In the genomic region with DNA sequence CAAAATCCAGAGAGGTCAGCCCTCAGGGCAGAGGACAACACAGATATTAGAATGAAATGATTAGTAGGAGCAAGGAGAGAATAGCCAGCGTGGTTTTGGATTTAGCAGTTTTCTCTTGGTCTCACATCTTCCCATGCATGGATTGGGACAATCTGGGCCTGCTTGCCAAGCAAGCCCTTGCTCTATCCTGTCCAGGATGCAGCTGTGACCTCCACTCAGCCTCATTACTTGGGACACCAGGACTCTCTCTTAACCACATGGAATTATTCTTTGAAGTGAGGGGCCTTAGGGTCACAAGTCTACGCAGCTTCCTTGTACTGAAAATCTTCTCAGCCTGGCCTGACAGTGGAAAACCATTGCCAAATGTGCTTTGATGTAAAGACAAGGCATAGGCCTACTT, we compare ENCODE assay signal across 24 cellular contexts. TPM values are rescaled to one million over a fixed set of nuclear protein-coding genes. Genes with fewer than 3 reads are reported as not detected.
"Had no signal": no experiment of that assay in that cellular context is flagged by ENCODE, and none has a peak within 500 bp of the region (broad histone marks: within the 10 kb centered on the region; RNA-seq: fewer than 3 reads in every experiment).

No MANE protein-coding gene starts in this region.

- H3K27ac ChIP-seq: brain microvascular endothelial cell, gastrocnemius medialis, lower lobe of right lung, sigmoid colon, thoracic aorta, upper lobe of left lung, VCaP had no signal

- H3K27me3 ChIP-seq: brain microvascular endothelial cell, gastrocnemius medialis, sigmoid colon, upper lobe of left lung had no signal

- H3K4me3 Mint-ChIP-seq: activated naive CD4-positive, alpha-beta T cell treated with anti-CD3 and anti-CD28 coated beads, Interleukin-2, amount 50 U/mL, for 24 hours; natural killer cell had no signal

- H3K36me3 Mint-ChIP-seq: activated naive CD4-positive, alpha-beta T cell treated with anti-CD3 and anti-CD28 coated beads, Interleukin-2, amount 50 U/mL, for 24 hours; natural killer cell had no signal

- FAIRE-seq: islet of Langerhans had no signal

- H3K36me3 ChIP-seq: brain microvascular endothelial cell, gastrocnemius medialis, lower lobe of right lung, sigmoid colon, thoracic aorta, upper lobe of left lung had no signal

- H3K4me3 ChIP-seq: gastrocnemius medialis, lower lobe of right lung, sigmoid colon, smooth muscle cell, thoracic aorta, upper lobe of left lung had no signal

- H3K4me1 ChIP-seq: gastrocnemius medialis, lower lobe of right lung, sigmoid colon, upper lobe of left lung had no signal

- DNase-seq: activated CD4-positive, alpha-beta T cell treated with anti-CD3 and anti-CD28 coated beads for 1 hour; activated CD4-positive, alpha-beta T cell treated with anti-CD3 and anti-CD28 coated beads, Interleukin-2, amount 50 U/mL, for 1 hour; activated gamma-delta T cell treated with Interleukin-2 at 50 U/mL for 16 hours; activated T-cell treated with anti-CD3 and anti-CD28 coated beads, Interleukin-2, amount 50 U/mL, for 1 hour; anterior cingulate cortex; brain microvascular endothelial cell; central memory CD4-positive, alpha-beta T cell; dermis blood vessel endothelial cell; effector CD8-positive, alpha-beta T cell; gastrocnemius medialis; lower lobe of right lung; natural killer cell; sigmoid colon; stimulated activated CD4-positive, alpha-beta T cell treated with anti-CD3 and anti-CD28 coated beads, Interleukin-15, amount 100 ng/mL, for 24 hours; stimulated activated naive CD4-positive, alpha-beta T cell treated with Interleukin-2 at 50 U/mL for 16 hours; upper lobe of left lung had no signal

- H3K4me1 Mint-ChIP-seq: activated naive CD4-positive, alpha-beta T cell treated with anti-CD3 and anti-CD28 coated beads, Interleukin-2, amount 50 U/mL, for 24 hours; natural killer cell had no signal

- H3K9me3 ChIP-seq: gastrocnemius medialis, lower lobe of right lung, sigmoid colon, thoracic aorta, upper lobe of left lung had no signal

- H3K4me2 ChIP-seq: smooth muscle cell had no signal

- H3K27ac Mint-ChIP-seq: activated naive CD4-positive, alpha-beta T cell treated with anti-CD3 and anti-CD28 coated beads, Interleukin-2, amount 50 U/mL, for 24 hours; natural killer cell had no signal

- ATAC-seq: esophagus mucosa, gastrocnemius medialis, lower lobe of right lung, natural killer cell, SK-N-SH treated with all-trans-retinoic acid at 6 μM for 48 hours had no signal

RNA-seq across cellular contexts. Expression of a gene that starts 28.0 kb away (rescaled TPM):
- total RNA-seq: T-helper 2 cell treated with Interferon-gamma antibody and Interleukin-4, amounts not matched to agents 100 ng/mL and 5 ng/mL, for 36 hours had no signal
